ENCODE assay signal across 22 cellular contexts in the genomic region with DNA sequence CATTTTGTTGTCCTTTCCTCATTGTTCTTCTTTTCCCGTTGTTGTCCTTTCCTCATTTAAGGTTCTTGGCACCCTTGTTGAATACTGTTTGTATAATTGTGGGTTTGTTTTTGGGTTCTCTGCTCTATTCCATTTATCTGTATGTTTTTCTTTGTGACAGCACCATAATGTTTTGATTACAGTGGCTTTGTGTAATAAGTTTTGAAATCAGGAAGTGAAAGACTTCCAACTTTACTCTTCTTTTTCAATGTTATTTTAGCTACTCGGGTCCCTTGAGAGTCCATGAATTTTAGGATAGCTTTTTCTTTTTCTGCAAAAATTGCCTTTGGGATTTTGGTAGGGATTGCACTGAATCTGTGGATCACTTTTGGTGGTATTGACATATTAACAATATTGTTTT. TPM values are rescaled to one million over a fixed set of nuclear protein-coding genes. Genes with fewer than 3 reads are reported as not detected.
A peak's percentile ranks its signal among the peaks of the same experiment; 100 is the strongest.
DNase-seq lines count a peak whose midpoint lies in the region; ATAC-seq lines count a peak whose summit lies in the region.
"Had no signal": no experiment of that assay in that cellular context is flagged by ENCODE, and none has a peak within 500 bp of the region (broad histone marks: within the 10 kb centered on the region; RNA-seq: fewer than 3 reads in every experiment).

No MANE protein-coding gene starts in this region.

- no peak overlapping the region for H3K9ac ChIP-seq in SK-N-MC (ENCODE audit: insufficient read length)
- no peak overlapping the region for H3K9ac ChIP-seq in neuronal stem cell (ENCODE audit: low read depth, low read length, poor library complexity)

- no peak overlapping the region for H3K23ac ChIP-seq in neuronal stem cell (ENCODE audit: low read depth, low read length, poor library complexity)

- H2BK120ac ChIP-seq in neuronal stem cell (ENCODE audit: low read depth, low read length) = no peak overlapping the region

- DNase-seq in Right ventricle myocardium superior = no peak
- DNase-seq in left cardiac atrium = no peak
- DNase-seq in SK-N-MC (ENCODE audit: low read depth, low spot score) = no peak
- peak; percentile 28 for DNase-seq in fibroblast of the conjunctiva (ENCODE audit: low read depth)
- no peak for DNase-seq in globus pallidus (ENCODE audit: low spot score)
- DNase-seq in stimulated activated CD4-positive, alpha-beta T cell treated with anti-CD3 and anti-CD28 coated beads, Interleukin-2, amount 100 ng/mL, for 48 hours = no peak
- DNase-seq in CD4-positive, alpha-beta memory T cell = no peak
- DNase-seq in neuronal stem cell (ENCODE audit: low spot score) = no peak
- DNase-seq: activated CD8-positive, alpha-beta memory T cell treated with anti-CD3 and anti-CD28 coated beads, Interleukin-2, amount 50 U/mL, for 4 hours; activated gamma-delta T cell treated with Interleukin-2 at 50 U/mL for 16 hours; erythroblast; H7; hypothalamus; NCI-H1694; NCI-H446 treated with DMSO at 0.1 percent for 48 hours; stimulated activated naive CD4-positive, alpha-beta T cell; upper lobe of left lung had no signal

- peaks cover 57% of the 10 kb centered on the region for H3K36me3 ChIP-seq in SK-N-MC (ENCODE audit: insufficient read depth, low read length)
- no peaks in the 10 kb centered on the region for H3K36me3 ChIP-seq in CD4-positive, alpha-beta memory T cell (ENCODE audit: insufficient read depth, low read length)
- H3K36me3 ChIP-seq in neuronal stem cell (replicated peaks in 1 of 2; ENCODE audit: control insufficient read depth in 2 of 2, insufficient read depth in 2 of 2, low read length in 2 of 2) = peaks cover 2 to 69% of the 10 kb centered on the region in 2 donors
- H3K36me3 ChIP-seq: ascending aorta, prostate gland, SJSA1, upper lobe of left lung had no signal

- no peak overlapping the region for H2BK15ac ChIP-seq in neuronal stem cell (ENCODE audit: low read length)

- CTCF ChIA-PET in CD4-positive, alpha-beta memory T cell (lab: Charles Lee; ENCODE audit: partially characterized antibody) = no interaction called here

- H4K8ac ChIP-seq in neuronal stem cell (ENCODE audit: low read depth, low read length) = no peak overlapping the region

- no peak overlapping the region for H3K4me3 Mint-ChIP-seq in CD4-positive, alpha-beta memory T cell
- H3K4me3 Mint-ChIP-seq: T-helper 2 cell treated with Interferon-gamma antibody and Interleukin-4, amounts not matched to agents 5 μg/mL and 100 μg/mL, for 36 hours had no signal

- no peak overlapping the region for H4K91ac ChIP-seq in neuronal stem cell (ENCODE audit: low read depth, low read length, poor library complexity)

- ATAC-seq in Right ventricle myocardium superior (ENCODE audit: poor library complexity) (peak; percentile 48), left cardiac atrium (no peak)
- ATAC-seq: A549 had no signal

- POLR2A ChIA-PET in CD4-positive, alpha-beta memory T cell (lab: Charles Lee; ENCODE audit: partially characterized antibody) = no interaction called here

- intact Hi-C loops in Right ventricle myocardium superior (cut with DNase I) (no loop called here), left cardiac atrium (cut with DNase I) (no loop called here)
- intact Hi-C loops in CD4-positive, alpha-beta memory T cell (cut with micrococcal nuclease) = no loop called here

- peak overlapping the region in 1 of 7 donors; percentile 58 for H3K27ac Mint-ChIP-seq in CD4-positive, alpha-beta memory T cell
- H3K27ac Mint-ChIP-seq: T-helper 2 cell treated with Interferon-gamma antibody and Interleukin-4, amounts not matched to agents 5 μg/mL and 100 μg/mL, for 36 hours had no signal

- H3K4me3 ChIP-seq in SK-N-MC (no peak overlapping the region), neuronal stem cell (ENCODE audit: low read length in 2 of 2) (no peak overlapping the region)
- H3K4me3 ChIP-seq in CD4-positive, alpha-beta memory T cell (ENCODE audit: low read length in 2 of 2) = no peak overlapping the region
- H3K4me3 ChIP-seq: A549, ascending aorta, prostate gland, SJSA1, upper lobe of left lung had no signal

- H3K14ac ChIP-seq in neuronal stem cell (ENCODE audit: low read length) = no peak overlapping the region

- no peak overlapping the region for H2AK5ac ChIP-seq in neuronal stem cell (ENCODE audit: low read depth, low read length)

- H3K4me2 ChIP-seq in neuronal stem cell (ENCODE audit: insufficient read depth, low read length, poor library complexity, severe bottlenecking) = no peak overlapping the region
- H3K4me2 ChIP-seq: A549 had no signal

- H3K27ac ChIP-seq in SK-N-MC = peak overlapping the region; percentile 26; the same call in 1 of the 2 replicates
- no peak overlapping the region for H3K27ac ChIP-seq in CD4-positive, alpha-beta memory T cell (ENCODE audit: low read depth, low read length)
- H3K27ac ChIP-seq in neuronal stem cell (replicated peaks; ENCODE audit: low read length) = no peak overlapping the region
- H3K27ac ChIP-seq: A549, ascending aorta, prostate gland, SJSA1, upper lobe of left lung had no signal

- no CpG with 5 or more reads among the region's 2 CpGs for WGBS in neuronal stem cell (ENCODE audit: extremely low coverage in 2 of 2, insufficient read length in 2 of 2, insufficient replicate concordance in 1 of 2), 2 donors

- H3K4me1 Mint-ChIP-seq in CD4-positive, alpha-beta memory T cell = peaks cover 35 to 57% (median 44%) of the 10 kb centered on the region in 4 donors

- no peak overlapping the region for H3K4ac ChIP-seq in neuronal stem cell (ENCODE audit: low read length)

- H3K27me3 Mint-ChIP-seq in CD4-positive, alpha-beta memory T cell = no peaks in the 10 kb centered on the region

- H3K9me3 Mint-ChIP-seq in CD4-positive, alpha-beta memory T cell = no peaks in the 10 kb centered on the region
- H3K9me3 Mint-ChIP-seq: T-helper 2 cell treated with Interferon-gamma antibody and Interleukin-4, amounts not matched to agents 5 μg/mL and 100 μg/mL, for 36 hours had no signal

- H3K18ac ChIP-seq in neuronal stem cell (ENCODE audit: low read length) = no peak overlapping the region

- no peak overlapping the region for H2AFZ ChIP-seq in neuronal stem cell (ENCODE audit: low read length)

- no peak overlapping the region for H2BK5ac ChIP-seq in neuronal stem cell (ENCODE audit: low read length)

- no peak overlapping the region for H2BK12ac ChIP-seq in neuronal stem cell (ENCODE audit: low read length)

- H3K79me1 ChIP-seq in neuronal stem cell (ENCODE audit: low read depth, low read length) = no peaks in the 10 kb centered on the region

- no peaks in the 10 kb centered on the region for H3K4me1 ChIP-seq in CD4-positive, alpha-beta memory T cell (ENCODE audit: insufficient read depth, low read length)
- H3K4me1 ChIP-seq in neuronal stem cell (ENCODE audit: control insufficient read depth in 2 of 2, insufficient read depth in 1 of 2, low read depth in 1 of 2, low read length in 2 of 2) = no peaks in the 10 kb centered on the region
- H3K4me1 ChIP-seq: ascending aorta, prostate gland had no signal

- H3K27me3 ChIP-seq in CD4-positive, alpha-beta memory T cell (ENCODE audit: insufficient read depth, low read length) = no peaks in the 10 kb centered on the region
- H3K27me3 ChIP-seq in neuronal stem cell (ENCODE audit: control insufficient read depth in 3 of 3, insufficient read depth in 3 of 3, low read depth in 1 of 3, low read length in 3 of 3) = no peaks in the 10 kb centered on the region
- H3K27me3 ChIP-seq: ascending aorta, SJSA1, upper lobe of left lung had no signal

- H3K36me3 Mint-ChIP-seq in CD4-positive, alpha-beta memory T cell = peaks cover 33 to 34% of the 10 kb centered on the region in 2 donors

- 0 out of 2 replicates have a peak, but pooled peaks cover 4% of the 10 kb centered on the region for H3K9me3 ChIP-seq in SK-N-MC (ENCODE audit: low read depth, low read length)
- H3K9me3 ChIP-seq in CD4-positive, alpha-beta memory T cell (ENCODE audit: control insufficient read depth in 1 of 2, low read length in 2 of 2) = no peaks in the 10 kb centered on the region
- peaks cover 0 to 3% of the 10 kb centered on the region in 2 donors for H3K9me3 ChIP-seq in neuronal stem cell (replicated peaks in 1 of 2; ENCODE audit: control insufficient read depth in 2 of 2, insufficient read depth in 1 of 2, low read depth in 1 of 2, low read length in 2 of 2)
- H3K9me3 ChIP-seq: A549, ascending aorta, prostate gland, SJSA1, upper lobe of left lung had no signal

RNA-seq across cellular contexts. Expression of a gene that starts 28.1 kb away (rescaled TPM):
- total RNA-seq in Right ventricle myocardium superior (14.4 TPM), left cardiac atrium (10 to 100 TPM; 22.8 to 28.5 TPM)
- total RNA-seq in CD4-positive, alpha-beta memory T cell = 10 to 100 TPM; 81.1 to 88.1 TPM
- polyA plus RNA-seq in CD4-positive, alpha-beta memory T cell = 10 to 100 TPM; 17.0 to 18.7 TPM
- polyA plus RNA-seq in neuronal stem cell (2013, experiment 1 of 2) = 19.1 TPM
- polyA plus RNA-seq in neuronal stem cell (2013, experiment 2 of 2) = 21.0 TPM
